In the genomic region with DNA sequence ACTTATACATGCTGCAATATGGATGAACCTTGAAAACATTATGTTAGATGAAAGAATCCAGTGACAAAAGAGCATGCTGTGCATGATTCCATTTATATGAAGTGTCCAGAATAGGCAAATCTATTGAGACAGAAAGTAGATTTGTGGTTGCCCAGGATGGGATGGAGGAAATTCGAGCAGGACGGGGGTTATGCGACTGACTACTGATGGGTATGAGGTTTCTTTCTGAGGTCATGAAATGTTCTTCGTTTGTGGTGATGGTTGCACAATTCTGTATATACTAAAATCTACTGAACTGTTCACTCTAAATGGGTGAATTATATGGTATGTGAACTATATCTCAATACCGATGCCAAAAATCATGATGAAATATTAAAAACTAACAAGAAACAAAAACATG, we compare ENCODE assay signal across 18 cellular contexts.
"Had no signal": no experiment of that assay in that cellular context is flagged by ENCODE, and none has a peak within 500 bp of the region (broad histone marks: within the 10 kb centered on the region; RNA-seq: fewer than 3 reads in every experiment).

No MANE protein-coding gene starts in this region.

- H3K27me3 Mint-ChIP-seq: naive thymus-derived CD4-positive, alpha-beta T cell had no signal

- H3K4me3 Mint-ChIP-seq: naive thymus-derived CD4-positive, alpha-beta T cell; neural crest cell had no signal

- DNase-seq: effector memory CD4-positive, alpha-beta T cell; heart left ventricle; hippocampal formation; mammary epithelial cell; naive thymus-derived CD4-positive, alpha-beta T cell; posterior cingulate gyrus; small intestine; stimulated activated CD4-positive, alpha-beta T cell treated with anti-CD3 and anti-CD28 coated beads, Interleukin-12 subunit alpha, Interleukin-12 subunit beta, amount 100 ng/mL, for 4 hours; stimulated activated naive CD8-positive, alpha-beta T cell treated with anti-CD3 and anti-CD28 coated beads, Interleukin-15, Interleukin-2, amounts not matched to agents 100 U/mL and 50 U/mL, for 24 hours; thyroid gland; upper lobe of left lung had no signal

- ATAC-seq: esophagus mucosa; heart left ventricle; left lobe of liver; naive thymus-derived CD4-positive, alpha-beta T cell had no signal

- H3K9me3 Mint-ChIP-seq: naive thymus-derived CD4-positive, alpha-beta T cell had no signal

- H3K4me1 ChIP-seq: heart left ventricle, thyroid gland, upper lobe of left lung had no signal

- H3K4me3 ChIP-seq: heart left ventricle, suprapubic skin, thyroid gland, upper lobe of left lung had no signal

- H3K27ac ChIP-seq: heart left ventricle, suprapubic skin, thyroid gland, upper lobe of left lung had no signal

- H3K4me1 Mint-ChIP-seq: neural crest cell had no signal

- H3K27me3 ChIP-seq: heart left ventricle, suprapubic skin, thyroid gland, upper lobe of left lung had no signal

- H3K9me3 ChIP-seq: suprapubic skin, thyroid gland, upper lobe of left lung had no signal

- FAIRE-seq: endometrium, frontal cortex, islet of Langerhans, small intestine had no signal

- H3K36me3 ChIP-seq: thyroid gland had no signal
